In the genomic region with DNA sequence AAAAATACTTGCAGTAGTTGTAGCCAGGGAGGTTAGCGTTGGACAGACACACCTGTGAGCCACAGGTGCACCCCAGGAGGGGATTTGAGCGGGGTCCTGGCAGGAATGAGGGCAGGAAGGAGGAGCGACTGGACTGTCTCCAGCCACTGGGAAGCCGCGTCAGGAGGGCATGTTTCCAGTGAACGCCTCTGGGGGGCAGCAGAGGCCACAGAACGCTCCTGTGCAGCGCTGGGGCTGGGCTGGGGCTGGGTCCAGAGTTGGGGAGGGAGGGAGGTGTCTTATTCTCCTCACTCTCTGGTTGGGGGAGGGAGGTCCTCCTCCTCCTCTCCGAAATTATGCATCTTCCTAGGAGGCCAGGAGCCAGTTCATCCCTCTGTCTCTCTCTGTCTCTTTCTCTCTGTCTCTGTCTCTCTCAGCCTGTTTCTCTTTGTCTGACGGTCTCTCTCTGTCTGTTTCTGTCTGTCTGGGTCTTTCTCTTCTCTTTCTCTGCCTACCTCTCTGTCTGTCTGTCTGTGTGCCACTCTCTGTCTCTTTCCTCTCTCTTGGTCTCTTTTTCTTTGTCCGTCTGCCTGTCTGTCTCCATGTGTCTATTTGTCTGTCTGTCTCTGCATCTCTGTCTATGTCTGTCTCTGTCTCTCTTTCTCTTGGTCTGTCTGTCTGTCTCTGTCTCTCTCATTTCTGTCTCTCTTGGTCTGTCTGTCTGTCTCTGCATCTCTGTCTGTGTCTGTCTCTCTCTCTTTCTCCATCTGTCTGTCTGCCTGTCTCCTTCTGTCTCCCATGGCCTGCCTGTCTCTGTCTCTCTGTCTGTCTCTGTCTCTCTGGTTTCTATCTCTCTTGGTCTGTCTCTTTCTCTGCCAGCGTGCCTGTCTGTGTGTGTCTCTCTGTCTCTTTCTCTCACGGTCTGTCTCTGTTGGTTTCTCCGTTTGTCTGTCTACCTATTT, we compare ENCODE assay signal across 8 cellular contexts. TPM values are rescaled to one million over a fixed set of nuclear protein-coding genes. Genes with fewer than 3 reads are reported as not detected.
DNase-seq lines count a peak whose midpoint lies in the region; ATAC-seq and TF ChIP-seq lines count a peak whose summit lies in the region.

No MANE protein-coding gene starts in this region.

- peaks cover 12 to 17% (median 16%) of the 10 kb centered on the region in 3 donors for H3K4me1 Mint-ChIP-seq in naive B cell
- peaks cover 20% of the 10 kb centered on the region for H3K4me1 Mint-ChIP-seq in stimulated activated memory B cell treated with anti-CD40 and anti-IgM and Interleukin-4, amounts not matched to agents 10 μg/mL and 1 μg/mL and 100 μg/mL, for 72 hours

- H3K36me3 ChIP-seq in NT2/D1 (ENCODE audit: insufficient read depth, insufficient read length, low read length): no peaks in the 10 kb centered on the region

- H3K4me3 Mint-ChIP-seq in naive B cell: peak overlapping the region in 3 of 8 donors; percentile 1 to 21 (median 21)
- H3K4me3 Mint-ChIP-seq in stimulated activated memory B cell treated with anti-CD40 and anti-IgM and Interleukin-4, amounts not matched to agents 10 μg/mL and 1 μg/mL and 100 μg/mL, for 72 hours: no peak overlapping the region

- peak; percentile 77 for TF ChIP-seq CTCF in epithelial cell of esophagus (IDR thresholded peaks at IDR 0.05; ENCODE audit: insufficient read depth, low read depth, low read length, missing control alignments)

- H3K27me3 Mint-ChIP-seq in naive B cell: no peaks in the 10 kb centered on the region
- no peaks in the 10 kb centered on the region for H3K27me3 Mint-ChIP-seq in stimulated activated memory B cell treated with anti-CD40 and anti-IgM and Interleukin-4, amounts not matched to agents 10 μg/mL and 1 μg/mL and 100 μg/mL, for 72 hours

- H3K4me3 ChIP-seq in NT2/D1 (ENCODE audit: insufficient read length, low read depth) (no peak overlapping the region), epithelial cell of esophagus (ENCODE audit: low read length) (no peak overlapping the region)

- ATAC-seq in HG03280 (IDR thresholded peaks at IDR 0.05; ENCODE audit: unreplicated experiment) (peak; percentile 76), naive B cell (ENCODE audit: low read depth in 2 of 2) (peak; percentile 96 to 98)
- ATAC-seq in stimulated activated memory B cell treated with anti-CD40 and anti-IgM and Interleukin-4, amounts not matched to agents 10 μg/mL and 1 μg/mL and 100 μg/mL, for 72 hours: peak; percentile 90

- peaks cover 0 to 6% of the 10 kb centered on the region in 2 donors for H3K36me3 Mint-ChIP-seq in naive B cell
- H3K36me3 Mint-ChIP-seq in stimulated activated memory B cell treated with anti-CD40 and anti-IgM and Interleukin-4, amounts not matched to agents 10 μg/mL and 1 μg/mL and 100 μg/mL, for 72 hours: peaks cover 15% of the 10 kb centered on the region

- H3K4me1 ChIP-seq in NT2/D1 (ENCODE audit: insufficient read depth, insufficient read length): peaks cover 11% of the 10 kb centered on the region

- H3K9me3 Mint-ChIP-seq in naive B cell: no peaks in the 10 kb centered on the region
- H3K9me3 Mint-ChIP-seq in stimulated activated memory B cell treated with anti-CD40 and anti-IgM and Interleukin-4, amounts not matched to agents 10 μg/mL and 1 μg/mL and 100 μg/mL, for 72 hours: peaks cover 8% of the 10 kb centered on the region

- peaks cover 5% of the 10 kb centered on the region; the same call in 1 of the 2 replicates for H3K9me3 ChIP-seq in NT2/D1 (ENCODE audit: insufficient read depth, low read length)

- H3K9ac ChIP-seq in NT2/D1 (ENCODE audit: insufficient read length, low read depth): no peak overlapping the region

- DNase-seq in ELF-1 (ENCODE audit: low read depth, low spot score) (peak; percentile 89), NT2/D1 (ENCODE audit: low read depth, low spot score) (peak; percentile 83), epithelial cell of esophagus (ENCODE audit: low read depth) (peak; percentile 63), naive B cell (peak; percentile 52), mesenteric fat pad (ENCODE audit: low spot score) (no peak)
- DNase-seq in activated CD8-positive, alpha-beta memory T cell treated with anti-CD3 and anti-CD28 coated beads, Interleukin-2, amount 50 U/mL, for 48 hours: peak; percentile 87

- peak overlapping the region; percentile 7 to 90 (median 63) for H3K27ac Mint-ChIP-seq in naive B cell
- peak overlapping the region; percentile 18 for H3K27ac Mint-ChIP-seq in stimulated activated memory B cell treated with anti-CD40 and anti-IgM and Interleukin-4, amounts not matched to agents 10 μg/mL and 1 μg/mL and 100 μg/mL, for 72 hours

- no peaks in the 10 kb centered on the region for H3K27me3 ChIP-seq in NT2/D1 (ENCODE audit: insufficient read depth, insufficient read length)

RNA-seq across cellular contexts. Expression of a gene that starts 9.9 kb away (rescaled TPM):
- polyA plus RNA-seq in naive B cell (ENCODE audit: low read depth in 6 of 6): 10 to 100 TPM; 24.2 to 43.4 (median 38.6) TPM
- total RNA-seq in mesenteric fat pad: 17.8 TPM

RNA-seq across cellular contexts. Expression of a gene that starts 23.7 kb away (rescaled TPM):
- under 1 TPM in 1 of 6 donors, not detected in 5; 0.16 TPM for polyA plus RNA-seq in naive B cell (ENCODE audit: low read depth in 6 of 6)
- total RNA-seq in mesenteric fat pad: 0.16 TPM

RNA-seq across cellular contexts. Expression of a gene that starts 49.2 kb away (rescaled TPM):
- 1 to 10 TPM in 1 of 6 donors, under 1 TPM in 5; 0.36 to 1.2 (median 0.66) TPM for polyA plus RNA-seq in naive B cell (ENCODE audit: low read depth in 6 of 6)
- total RNA-seq in mesenteric fat pad: 63.4 TPM
